In genomic region chr19:3369337-3370213, GRCh38 we compare ENCODE assay signal across 8 cellular contexts. TPM values are rescaled to one million over a fixed set of nuclear protein-coding genes. Genes with fewer than 3 reads are reported as not detected.
A peak's percentile ranks its signal among the peaks of the same experiment; 100 is the strongest.
DNase-seq lines count a peak whose midpoint lies in the region; ATAC-seq and TF ChIP-seq lines count a peak whose summit lies in the region.

No MANE protein-coding gene starts in this region.

- H3K4me1 Mint-ChIP-seq in glutamatergic neuron (ENCODE audit: low read depth, unreplicated experiment) = peaks cover 2% of the 10 kb centered on the region

- H3K9me3 Mint-ChIP-seq in glutamatergic neuron (ENCODE audit: unreplicated experiment) = peaks cover 9% of the 10 kb centered on the region

- H3K36me3 Mint-ChIP-seq in glutamatergic neuron (ENCODE audit: unreplicated experiment) = no peaks in the 10 kb centered on the region

- peaks cover 56% of the 10 kb centered on the region for H3K27me3 Mint-ChIP-seq in glutamatergic neuron (ENCODE audit: unreplicated experiment)

- H3K4me3 ChIP-seq in WI38 (ENCODE audit: low read depth, low read length) = peak overlapping the region; percentile 87

- TF ChIP-seq CTCF in WI38 (IDR thresholded peaks at IDR 0.05; ENCODE audit: low read depth, low read length) = 0 out of 2 replicates have a peak, but pooled peaks have one; percentile 11
- peak; percentile 29 for TF ChIP-seq CTCF in glutamatergic neuron (IDR thresholded peaks at IDR 0.05; ENCODE audit: partially characterized antibody, unreplicated experiment)

- H3K27ac Mint-ChIP-seq in glutamatergic neuron (ENCODE audit: unreplicated experiment) = no peak overlapping the region

- peak overlapping the region; percentile 74 for H3K4me3 Mint-ChIP-seq in glutamatergic neuron (ENCODE audit: unreplicated experiment)

- ATAC-seq in GM19328 (IDR thresholded peaks at IDR 0.05; ENCODE audit: unreplicated experiment) (no peak), GM21717 (IDR thresholded peaks at IDR 0.05; ENCODE audit: unreplicated experiment) (no peak), HG02981 (IDR thresholded peaks at IDR 0.05; ENCODE audit: unreplicated experiment) (no peak)

- peak; percentile 27 to 49 for DNase-seq in NOMO-1 (lab: John Stamatoyannopoulos, UW; ENCODE audit: unreplicated experiment in 2 of 2)
- DNase-seq in NOMO-1 treated with dmso at 0.1 percent for 144 hours (lab: John Stamatoyannopoulos, UW; ENCODE audit: unreplicated experiment) = no peak
- no peak for DNase-seq in glutamatergic neuron
- DNase-seq in posterior vena cava (ENCODE audit: low spot score) = peak; percentile 92

- intact Hi-C loops in posterior vena cava (cut with DNase I) = loop anchor here (5.0 to 10.0 kb wide), 4 partner anchors 42 to 85 kb away; no protein-coding TSS in a partner anchor

RNA-seq across cellular contexts. Expression of gene NFIC, which starts 3.2 kb away (rescaled TPM):
- 2.0 TPM for total RNA-seq in glutamatergic neuron (ENCODE audit: unreplicated experiment)
- total RNA-seq in posterior vena cava = 100 to 1,000 TPM; 196 to 223 TPM

Comparison
In these comparisons a context has a peak if more than half of its experiments do, and no peak if none do; other contexts are left out.
1. DNase-seq: peak in NOMO-1 (2 of 2) and posterior vena cava (single experiment); none in NOMO-1 treated with dmso at 0.1 percent for 144 hours (single experiment) and glutamatergic neuron (single experiment).
2. RNA of gene NFIC, which starts 3.2 kb away (total RNA-seq): 196 to 223 TPM in posterior vena cava; 2.0 TPM in glutamatergic neuron (single experiment); every median in the first group is over 10 times any median in the second.